16 cellular contexts compared by ENCODE assay signal in the genomic region with DNA sequence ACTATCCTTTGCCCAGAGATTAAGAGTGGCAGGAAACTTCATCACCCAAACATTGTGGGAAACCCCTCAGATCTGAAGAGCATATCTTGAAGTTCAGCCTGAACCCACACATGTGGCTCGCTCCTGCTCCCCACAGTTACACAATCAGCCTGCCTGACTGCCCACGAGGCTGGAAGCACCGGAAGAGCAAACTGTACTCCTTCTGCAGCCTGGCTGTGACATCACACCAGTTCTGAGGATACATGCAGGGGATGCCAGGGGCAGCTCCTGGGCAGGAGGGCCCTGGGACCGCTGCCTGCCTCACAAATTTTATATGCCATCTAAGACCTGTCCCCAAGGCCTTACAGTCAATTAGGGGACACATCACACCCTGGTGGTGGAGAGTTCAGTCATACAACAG.
DNase-seq lines count a peak whose midpoint lies in the region; ATAC-seq and TF ChIP-seq lines count a peak whose summit lies in the region.
"Had no signal": no experiment of that assay in that cellular context is flagged by ENCODE, and none has a peak within 500 bp of the region (broad histone marks: within the 10 kb centered on the region; RNA-seq: fewer than 3 reads in every experiment).

No MANE protein-coding gene starts in this region.

- H3K4me3 Mint-ChIP-seq in neural progenitor cell, result no peak overlapping the region
- no peak overlapping the region for H3K4me3 Mint-ChIP-seq in stimulated activated memory B cell treated with anti-CD40 and anti-IgM and Interleukin-4, amounts not matched to agents 10 μg/mL and 1 μg/mL and 100 μg/mL, for 72 hours
- H3K4me3 Mint-ChIP-seq: B cell; CD4-positive, alpha-beta T cell; GM23338 had no signal

- POLR2A ChIA-PET in HEK293T (lab: Yijun Ruan, JAX), result no interaction called here

- CTCF ChIA-PET in HEK293T (lab: Yijun Ruan, JAX), result no interaction called here

- H3K4me1 Mint-ChIP-seq in neural progenitor cell, result peaks cover 14% of the 10 kb centered on the region
- H3K4me1 Mint-ChIP-seq in stimulated activated memory B cell treated with anti-CD40 and anti-IgM and Interleukin-4, amounts not matched to agents 10 μg/mL and 1 μg/mL and 100 μg/mL, for 72 hours, result peaks cover 14% of the 10 kb centered on the region
- H3K4me1 Mint-ChIP-seq: B cell had no signal

- no peak overlapping the region for H3K9ac ChIP-seq in neural progenitor cell

- no peak for TF ChIP-seq CTCF in neural progenitor cell (IDR thresholded peaks at IDR 0.05)

- peaks cover 5% of the 10 kb centered on the region for H3K27me3 Mint-ChIP-seq in neural progenitor cell (ENCODE audit: insufficient read depth, low read depth)
- peaks cover 8% of the 10 kb centered on the region for H3K27me3 Mint-ChIP-seq in stimulated activated memory B cell treated with anti-CD40 and anti-IgM and Interleukin-4, amounts not matched to agents 10 μg/mL and 1 μg/mL and 100 μg/mL, for 72 hours

- no peaks in the 10 kb centered on the region for H3K79me2 ChIP-seq in neural progenitor cell (ENCODE audit: low read depth)

- H3K36me3 ChIP-seq in neural progenitor cell, result no peaks in the 10 kb centered on the region

- DNase-seq in MV-4-11 (lab: John Stamatoyannopoulos, UW), result peak; percentile 84
- DNase-seq in RPMI7951 (ENCODE audit: low read depth), result peak; percentile 3
- DNase-seq in neural progenitor cell (ENCODE audit: low spot score), result no peak
- no peak for DNase-seq in HEK293T (ENCODE audit: extremely low spot score)
- DNase-seq in inferior parietal cortex (ENCODE audit: extremely low spot score), result no peak
- DNase-seq: C1 segment of cervical spinal cord; Calu3; CD4-positive, alpha-beta T cell; DMS 273 treated with DMSO at 0.1 percent for 48 hours; DMS79; EL; H7 had no signal

- H3K36me3 Mint-ChIP-seq in neural progenitor cell, result no peaks in the 10 kb centered on the region
- H3K36me3 Mint-ChIP-seq in stimulated activated memory B cell treated with anti-CD40 and anti-IgM and Interleukin-4, amounts not matched to agents 10 μg/mL and 1 μg/mL and 100 μg/mL, for 72 hours, result no peaks in the 10 kb centered on the region

- H4K20me1 ChIP-seq in neural progenitor cell (ENCODE audit: low read depth), result no peaks in the 10 kb centered on the region

- no peaks in the 10 kb centered on the region for H3K9me3 Mint-ChIP-seq in neural progenitor cell
- no peaks in the 10 kb centered on the region for H3K9me3 Mint-ChIP-seq in stimulated activated memory B cell treated with anti-CD40 and anti-IgM and Interleukin-4, amounts not matched to agents 10 μg/mL and 1 μg/mL and 100 μg/mL, for 72 hours
- H3K9me3 Mint-ChIP-seq: CD4-positive, alpha-beta T cell had no signal

- no peaks in the 10 kb centered on the region for H3K9me3 ChIP-seq in neural progenitor cell (ENCODE audit: low read depth)

- H3K27ac ChIP-seq in neural progenitor cell, result no peak overlapping the region

- no peak overlapping the region for H2AFZ ChIP-seq in neural progenitor cell (replicated peaks)
- H2AFZ ChIP-seq: GM23338 had no signal

- H3K4me3 ChIP-seq in neural progenitor cell, result no peak overlapping the region
- H3K4me3 ChIP-seq: GM23338 had no signal

- H3K4me1 ChIP-seq in neural progenitor cell, result no peaks in the 10 kb centered on the region

- H3K27me3 ChIP-seq in neural progenitor cell, result no peaks in the 10 kb centered on the region

- H3K4me2 ChIP-seq in neural progenitor cell, result no peak overlapping the region
- H3K4me2 ChIP-seq: GM23338 had no signal

- H3F3A ChIP-seq in neural progenitor cell (ENCODE audit: low read depth), result no peaks in the 10 kb centered on the region

- peak overlapping the region; percentile 61 for H3K27ac Mint-ChIP-seq in neural progenitor cell
- H3K27ac Mint-ChIP-seq in stimulated activated memory B cell treated with anti-CD40 and anti-IgM and Interleukin-4, amounts not matched to agents 10 μg/mL and 1 μg/mL and 100 μg/mL, for 72 hours, result no peak overlapping the region
- H3K27ac Mint-ChIP-seq: B cell; CD4-positive, alpha-beta T cell; GM23338 had no signal

- no peak for ATAC-seq in GM21528 (IDR thresholded peaks at IDR 0.05; ENCODE audit: low FRiP score, unreplicated experiment)
- ATAC-seq in stimulated activated memory B cell treated with anti-CD40 and anti-IgM and Interleukin-4, amounts not matched to agents 10 μg/mL and 1 μg/mL and 100 μg/mL, for 72 hours, result no peak
- ATAC-seq: GM23338 had no signal

TF ChIP-seq in HEK293T, 16 proteins besides CTCF, POLR2A, EP300 and RAD21:
- TF ChIP-seq SUZ12 (IDR thresholded peaks at IDR 0.05) (no peak), LEF1 (IDR thresholded peaks at IDR 0.05; ENCODE audit: borderline replicate concordance) (no peak), ZNF384 (IDR thresholded peaks at IDR 0.05) (no peak), CTBP1 (IDR thresholded peaks at IDR 0.05; ENCODE audit: borderline replicate concordance) (no peak), SP1 (IDR thresholded peaks at IDR 0.05) (no peak), BHLHE40 (IDR thresholded peaks at IDR 0.05; ENCODE audit: borderline replicate concordance) (no peak), FOXK2 (IDR thresholded peaks at IDR 0.05) (no peak), L3MBTL2 (conservative IDR thresholded peaks at IDR 0.05) (no peak), TARDBP (IDR thresholded peaks at IDR 0.05) (no peak), FOXA1 (IDR thresholded peaks at IDR 0.05) (no peak), NFRKB (IDR thresholded peaks at IDR 0.05) (no peak), ARNT (IDR thresholded peaks at IDR 0.05) (no peak), HDGF (IDR thresholded peaks at IDR 0.05; ENCODE audit: borderline replicate concordance) (no peak), ELF4 (IDR thresholded peaks at IDR 0.05) (no peak), FOXM1 (IDR thresholded peaks at IDR 0.05; ENCODE audit: borderline replicate concordance) (no peak)
- TF ChIP-seq, protein P1, sequence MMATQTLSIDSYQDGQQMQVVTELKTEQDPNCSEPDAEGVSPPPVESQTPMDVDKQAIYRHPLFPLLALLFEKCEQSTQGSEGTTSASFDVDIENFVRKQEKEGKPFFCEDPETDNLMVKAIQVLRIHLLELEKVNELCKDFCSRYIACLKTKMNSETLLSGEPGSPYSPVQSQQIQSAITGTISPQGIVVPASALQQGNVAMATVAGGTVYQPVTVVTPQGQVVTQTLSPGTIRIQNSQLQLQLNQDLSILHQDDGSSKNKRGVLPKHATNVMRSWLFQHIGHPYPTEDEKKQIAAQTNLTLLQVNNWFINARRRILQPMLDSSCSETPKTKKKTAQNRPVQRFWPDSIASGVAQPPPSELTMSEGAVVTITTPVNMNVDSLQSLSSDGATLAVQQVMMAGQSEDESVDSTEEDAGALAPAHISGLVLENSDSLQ (IDR thresholded peaks at IDR 0.05), result no peak

Comparison
In these comparisons a context has a peak if more than half of its experiments do, and no peak if none do; other contexts are left out.
1. DNase-seq: peak in MV-4-11 (single experiment) and RPMI7951 (single experiment); none in neural progenitor cell (single experiment), HEK293T (single experiment) and inferior parietal cortex (single experiment).